17 cellular contexts compared by ENCODE assay signal in the genomic region with DNA sequence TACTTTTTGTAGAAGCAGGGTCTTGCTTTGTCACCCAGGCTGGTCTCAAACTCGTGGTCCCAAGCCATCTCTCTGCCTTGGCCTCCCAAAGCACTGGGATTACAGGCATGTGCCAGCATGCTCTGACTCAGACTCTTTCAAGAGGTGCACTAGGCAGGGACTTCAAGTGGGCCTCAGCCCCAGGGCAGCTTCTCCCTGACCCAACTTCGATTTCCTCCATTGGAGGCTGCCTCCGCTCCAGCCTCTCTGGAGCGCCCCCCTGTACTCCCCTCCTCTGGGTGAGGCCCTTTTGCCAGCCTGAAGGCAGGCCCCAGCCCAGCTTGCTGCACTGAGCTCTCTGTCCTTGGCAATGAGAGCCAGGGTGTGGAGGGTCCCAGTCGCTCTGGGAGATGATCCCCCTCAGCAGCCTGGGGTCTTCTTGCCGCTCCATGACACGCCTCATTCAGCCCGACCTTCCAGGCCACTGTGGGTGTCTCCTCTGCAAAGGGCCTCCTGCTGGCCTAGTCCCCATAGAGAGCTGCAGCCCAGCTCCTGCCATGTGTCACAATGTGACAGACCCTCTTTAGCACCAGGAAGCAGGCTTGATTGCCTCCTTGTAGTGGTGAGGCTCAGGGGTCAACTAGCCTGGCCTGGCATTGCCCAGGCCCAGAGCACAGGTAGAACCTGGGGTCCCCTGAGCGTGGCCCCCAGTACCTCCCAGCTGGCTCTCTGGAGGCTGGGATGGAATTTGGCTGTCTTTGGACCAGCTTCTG. TPM values are rescaled to one million over a fixed set of nuclear protein-coding genes. Genes with fewer than 3 reads are reported as not detected.
DNase-seq lines count a peak whose midpoint lies in the region; ATAC-seq, FAIRE-seq and TF ChIP-seq lines count a peak whose summit lies in the region.
"Had no signal": no experiment of that assay in that cellular context is flagged by ENCODE, and none has a peak within 500 bp of the region (broad histone marks: within the 10 kb centered on the region; RNA-seq: fewer than 3 reads in every experiment).

No MANE protein-coding gene starts in this region.

- no peak overlapping the region for H2AFZ ChIP-seq in HepG2 (ENCODE audit: low read length)
- H2AFZ ChIP-seq: PC-9 had no signal

- CTCF ChIA-PET in HepG2 (lab: Yijun Ruan, JAX; ENCODE audit: low intra/inter-chr PET ratio, low total read pairs), result no interaction called here

- no TSS peak for BruUV-seq in HepG2 (replicated peaks; lab: Mats Ljungman, UMichigan)

- DNase-seq in HepG2 (ENCODE audit: low spot score), result no peak
- no peak for DNase-seq in right lobe of liver
- peak; percentile 51 for DNase-seq in adipocyte (ENCODE audit: low read depth)
- no peak for DNase-seq in Peyer's patch
- no peak for DNase-seq in GM19238 (ENCODE audit: insufficient read length, low spot score)
- DNase-seq: activated CD8-positive, alpha-beta T cell treated with anti-CD3 and anti-CD28 coated beads, Interleukin-2, amount 10 ng/mL, durations not matched to agents 7 days and 5 days; activated gamma-delta T cell treated with Interleukin-2 at 50 U/mL for 16 hours; erythroblast; naive B cell; NCI-H2029 treated with DMSO at 0.1 percent for 48 hours; PC-9; spleen; T-helper 9 cell had no signal

- H3K4me3 Mint-ChIP-seq in nephron, result no peak overlapping the region
- H3K4me3 Mint-ChIP-seq: activated CD8-positive, alpha-beta T cell treated with anti-CD3 and anti-CD28 coated beads, Interleukin-2, amount 10 ng/mL, durations not matched to agents 7 days and 5 days; naive B cell had no signal

- H3K36me3 ChIP-seq in HepG2 (replicated peaks in 1 of 2; ENCODE audit: control insufficient read depth in 1 of 2, insufficient read depth in 2 of 2, low read length in 2 of 2) (peaks cover under 1 to 9% of the 10 kb centered on the region in 2 experiments; a peak in 3 of 5 replicates), right lobe of liver (no peaks in the 10 kb centered on the region), adipocyte (ENCODE audit: control insufficient read depth, insufficient read depth, low read length, severe bottlenecking) (no peaks in the 10 kb centered on the region), Peyer's patch (no peaks in the 10 kb centered on the region)

- no peak for TF ChIP-seq EP300 in HepG2 (IDR thresholded peaks at IDR 0.05; ENCODE audit: low read depth in 2 of 2, low read length in 2 of 2)
- TF ChIP-seq EP300 in HepG2 (CRISPR knock-in tag; IDR thresholded peaks at IDR 0.05; ENCODE audit: borderline replicate concordance), result no peak

- peaks cover 46% of the 10 kb centered on the region for H3K4me1 Mint-ChIP-seq in nephron

- H3K27ac ChIP-seq in HepG2 (ENCODE audit: extremely low read length, insufficient read depth, low read length) (no peak overlapping the region), right lobe of liver (no peak overlapping the region), Peyer's patch (no peak overlapping the region)
- H3K27ac ChIP-seq: PC-9, spleen had no signal

- no peaks in the 10 kb centered on the region for H3K9me3 Mint-ChIP-seq in nephron
- H3K9me3 Mint-ChIP-seq: naive B cell had no signal

- POLR2A ChIA-PET in HepG2 (lab: Yijun Ruan, JAX), result interaction anchor here (0.9 to 1.6 kb wide), 2 partner anchors 8 to 15 kb away, joined by 4 to 5 read pairs; no protein-coding TSS in a partner anchor

- no peaks in the 10 kb centered on the region for H3K27me3 ChIP-seq in HepG2 (ENCODE audit: control insufficient read depth in 1 of 2, insufficient read depth in 2 of 2, low read length in 2 of 2)
- H3K27me3 ChIP-seq in right lobe of liver, result no peaks in the 10 kb centered on the region
- no peaks in the 10 kb centered on the region for H3K27me3 ChIP-seq in adipocyte (replicated peaks; ENCODE audit: control insufficient read depth, insufficient read depth, low read length)
- no peaks in the 10 kb centered on the region for H3K27me3 ChIP-seq in Peyer's patch
- H3K27me3 ChIP-seq: spleen had no signal

- H3K9me3 ChIP-seq in HepG2 (ENCODE audit: low read length), result no peaks in the 10 kb centered on the region
- H3K9me3 ChIP-seq in right lobe of liver, result no peaks in the 10 kb centered on the region
- no peaks in the 10 kb centered on the region for H3K9me3 ChIP-seq in adipocyte (ENCODE audit: control insufficient read depth, low read length)
- no peaks in the 10 kb centered on the region for H3K9me3 ChIP-seq in Peyer's patch
- H3K9me3 ChIP-seq: spleen had no signal

- WGBS in HepG2 (ENCODE audit: low lambda C conversion rate), result 96% methylated on average over 8 of the region's 9 CpGs
- WGBS in right lobe of liver (ENCODE audit: insufficient coverage, low coverage, low lambda C conversion rate, missing lambda C conversion rate), result 92% methylated on average over 4 of the region's 9 CpGs

- TF ChIP-seq CTCF in HepG2 (CRISPR knock-in tag; IDR thresholded peaks at IDR 0.05) (no peak), right lobe of liver (IDR thresholded peaks at IDR 0.05) (no peak), nephron (IDR thresholded peaks at IDR 0.05; ENCODE audit: unreplicated experiment in 3 of 3) (no peak), Peyer's patch (IDR thresholded peaks at IDR 0.05) (no peak)

- in situ Hi-C loops in HepG2 (cut with HindIII; ENCODE audit: extremely low pct_ligation_motif_present, low pct_unique_long_range_greater_than_20kb), result no loop called here

- H3K4me2 ChIP-seq in HepG2 (ENCODE audit: low read depth, low read length), result no peak overlapping the region
- H3K4me2 ChIP-seq: PC-9 had no signal

- intact Hi-C loops in HepG2 (cut with micrococcal nuclease; ENCODE audit: unreplicated experiment) (no loop called here), right lobe of liver (cut with DNase I) (no loop called here)

- no peak for FAIRE-seq in HepG2 (lab: Jason Lieb, UNC)
- FAIRE-seq: K562 had no signal

- peaks cover 32% of the 10 kb centered on the region for H3K79me2 ChIP-seq in HepG2 (ENCODE audit: insufficient read depth, low read length)

- H3K27ac Mint-ChIP-seq in nephron, result peak overlapping the region; percentile 70 to 90 (median 80)
- H3K27ac Mint-ChIP-seq: activated CD8-positive, alpha-beta T cell treated with anti-CD3 and anti-CD28 coated beads, Interleukin-2, amount 10 ng/mL, durations not matched to agents 7 days and 5 days had no signal

- H3K9ac ChIP-seq in HepG2 (ENCODE audit: insufficient read depth, low read depth, low read length) (no peak overlapping the region), adipocyte (ENCODE audit: low read length) (no peak overlapping the region)

- no peak for TF ChIP-seq POLR2A in HepG2 (IDR thresholded peaks at IDR 0.05; ENCODE audit: insufficient read depth in 1 of 2, low read depth in 2 of 2, low read length in 2 of 2)
- TF ChIP-seq POLR2A in right lobe of liver (IDR thresholded peaks at IDR 0.05), result no peak
- TF ChIP-seq POLR2A in Peyer's patch (IDR thresholded peaks at IDR 0.05), result no peak

- ATAC-seq in HepG2 (no peak; the same call in 1 of the 3 replicates), right lobe of liver (no peak), GM19455 (IDR thresholded peaks at IDR 0.05; ENCODE audit: unreplicated experiment) (no peak), GM21723 (IDR thresholded peaks at IDR 0.05; ENCODE audit: unreplicated experiment) (no peak)
- ATAC-seq: activated CD8-positive, alpha-beta T cell treated with anti-CD3 and anti-CD28 coated beads, Interleukin-2, amount 10 ng/mL, durations not matched to agents 7 days and 5 days; K562 had no signal

- peaks cover 5% of the 10 kb centered on the region for H4K20me1 ChIP-seq in HepG2 (ENCODE audit: insufficient read depth, low read length)

- no peaks in the 10 kb centered on the region for H3K36me3 Mint-ChIP-seq in nephron (ENCODE audit: low read depth)
- H3K36me3 Mint-ChIP-seq: naive B cell had no signal

- H3K4me1 ChIP-seq in HepG2 (ENCODE audit: insufficient read depth, low read length) (no peaks in the 10 kb centered on the region), right lobe of liver (no peaks in the 10 kb centered on the region), adipocyte (ENCODE audit: control insufficient read depth, insufficient read depth, low read length) (peaks cover 9% of the 10 kb centered on the region), Peyer's patch (peaks cover 0 to 30% (median 6%) of the 10 kb centered on the region in 4 donors)

- no peaks in the 10 kb centered on the region for H3K27me3 Mint-ChIP-seq in nephron (ENCODE audit: low read depth)
- H3K27me3 Mint-ChIP-seq: naive B cell had no signal

- H3K4me3 ChIP-seq in HepG2 (replicated peaks in 1 of 3; ENCODE audit: insufficient read depth in 1 of 3, low read depth in 2 of 3, low read length in 3 of 3) (no peak overlapping the region), right lobe of liver (no peak overlapping the region), adipocyte (ENCODE audit: low read length) (no peak overlapping the region), Peyer's patch (no peak overlapping the region)
- H3K4me3 ChIP-seq: K562, PC-9, spleen had no signal

- TF ChIP-seq RAD21 in HepG2 (CRISPR knock-in tag; IDR thresholded peaks at IDR 0.05), result no peak

RNA-seq across cellular contexts. Expression of a gene that starts 16.4 kb away (rescaled TPM):
- total RNA-seq in HepG2 (2016; rRNA removed; fragmentation: Illumina TruSeq; extraction: Trizol) (21.9 and 27.6 TPM in 2 replicates), right lobe of liver (10 to 100 TPM; 13.7 to 20.5 (median 17.5) TPM), Peyer's patch (10 to 100 TPM; 23.8 to 40.6 (median 29.7) TPM)
- total RNA-seq in HepG2 (2016; cell fraction: cytosol; rRNA removed; fragmentation: Illumina TruSeq; extraction: Trizol; ENCODE audit: low read depth), result 8.8 and 9.4 TPM in 2 replicates
- 18.6 and 27.9 TPM in 2 replicates for total RNA-seq in HepG2 (2016; cell fraction: insoluble cytoplasmic fraction; rRNA removed; fragmentation: Illumina TruSeq; extraction: Trizol)
- total RNA-seq in HepG2 (2016; cell fraction: membrane; rRNA removed; fragmentation: Illumina TruSeq; extraction: Trizol), result 21.1 and 24.7 TPM in 2 replicates
- total RNA-seq in HepG2 (2016; cell fraction: nucleus; rRNA removed; fragmentation: Illumina TruSeq; extraction: Trizol), result 16.8 and 18.1 TPM in 2 replicates
- 53.0 and 55.8 TPM in 2 replicates for polyA plus RNA-seq in HepG2 (2011; rRNA removed)
- polyA plus RNA-seq in HepG2 (2011; cell fraction: cytosol; rRNA removed), result 27.6 and 51.7 TPM in 2 replicates
- 83.1 and 120 TPM in 2 replicates for polyA plus RNA-seq in HepG2 (2011; cell fraction: nucleus; rRNA removed)
- polyA plus RNA-seq in HepG2 (2012), result 33.4 and 44.2 TPM in 2 replicates
- 12.8 and 12.9 TPM in 2 replicates for polyA plus RNA-seq in HepG2 (2016; cell fraction: cytosol; fragmentation: Illumina TruSeq; extraction: Trizol; ENCODE audit: low read depth)
- 41.9 and 59.7 TPM in 2 replicates for polyA plus RNA-seq in HepG2 (2016; cell fraction: insoluble cytoplasmic fraction; fragmentation: Illumina TruSeq; extraction: Trizol; ENCODE audit: low read depth)
- 29.0 and 31.4 TPM in 2 replicates for polyA plus RNA-seq in HepG2 (2016; cell fraction: membrane; fragmentation: Illumina TruSeq; extraction: Trizol; ENCODE audit: low read depth)
- polyA plus RNA-seq in HepG2 (2016; cell fraction: nucleus; fragmentation: Illumina TruSeq; extraction: Trizol; ENCODE audit: insufficient read depth, low read depth), result 54.5 and 65.3 TPM in 2 replicates
- polyA minus RNA-seq in HepG2 (2011; rRNA and poly(A)+ RNA removed; ENCODE audit: low replicate concordance), result 34.3 and 76.6 TPM in 2 replicates
- 18.8 and 19.0 TPM in 2 replicates for polyA minus RNA-seq in HepG2 (2011; cell fraction: cytosol; rRNA and poly(A)+ RNA removed)
- 16.2 and 20.0 TPM in 2 replicates for polyA minus RNA-seq in HepG2 (2011; cell fraction: nucleus; rRNA and poly(A)+ RNA removed)

RNA-seq across cellular contexts. Expression of a gene that starts 39.6 kb away (rescaled TPM):
- total RNA-seq in HepG2 (2016; rRNA removed; fragmentation: Illumina TruSeq; extraction: Trizol) (not detected in 2 replicates), right lobe of liver (1 to 10 TPM in 5 of 6 experiments, under 1 TPM in 1; 0.58 to 2.7 (median 1.4) TPM), Peyer's patch (10 to 100 TPM in 1 of 4 donors, not detected in 3; 20.6 TPM)
- total RNA-seq in HepG2 (2016; cell fraction: cytosol; rRNA removed; fragmentation: Illumina TruSeq; extraction: Trizol; ENCODE audit: low read depth), result not detected in 2 replicates
- not detected in 2 replicates for total RNA-seq in HepG2 (2016; cell fraction: insoluble cytoplasmic fraction; rRNA removed; fragmentation: Illumina TruSeq; extraction: Trizol)
- total RNA-seq in HepG2 (2016; cell fraction: membrane; rRNA removed; fragmentation: Illumina TruSeq; extraction: Trizol), result 0.37 TPM in 1 of 2 replicates, not detected in the other
- not detected in 2 replicates for total RNA-seq in HepG2 (2016; cell fraction: nucleus; rRNA removed; fragmentation: Illumina TruSeq; extraction: Trizol)
- polyA plus RNA-seq in HepG2 (2011; rRNA removed), result 0.10 and 0.11 TPM in 2 replicates
- 0.09 TPM in 1 of 2 replicates, not detected in the other for polyA plus RNA-seq in HepG2 (2011; cell fraction: cytosol; rRNA removed)
- polyA plus RNA-seq in HepG2 (2011; cell fraction: nucleus; rRNA removed), result not detected in 2 replicates
- polyA plus RNA-seq in HepG2 (2012), result 0.12 TPM in 1 of 2 replicates, not detected in the other
- not detected in 2 replicates for polyA plus RNA-seq in HepG2 (2016; cell fraction: cytosol; fragmentation: Illumina TruSeq; extraction: Trizol; ENCODE audit: low read depth)
- polyA plus RNA-seq in HepG2 (2016; cell fraction: insoluble cytoplasmic fraction; fragmentation: Illumina TruSeq; extraction: Trizol; ENCODE audit: low read depth), result not detected in 2 replicates
- 0.14 TPM in 1 of 2 replicates, not detected in the other for polyA plus RNA-seq in HepG2 (2016; cell fraction: membrane; fragmentation: Illumina TruSeq; extraction: Trizol; ENCODE audit: low read depth)
- not detected in 2 replicates for polyA plus RNA-seq in HepG2 (2016; cell fraction: nucleus; fragmentation: Illumina TruSeq; extraction: Trizol; ENCODE audit: insufficient read depth, low read depth)
- polyA minus RNA-seq in HepG2 (2011; rRNA and poly(A)+ RNA removed; ENCODE audit: low replicate concordance), result 0.49 TPM in 1 of 2 replicates, not detected in the other
- not detected in 2 replicates for polyA minus RNA-seq in HepG2 (2011; cell fraction: cytosol; rRNA and poly(A)+ RNA removed)
- not detected in 2 replicates for polyA minus RNA-seq in HepG2 (2011; cell fraction: nucleus; rRNA and poly(A)+ RNA removed)

RNA-seq across cellular contexts. Expression of a gene that starts 40.6 kb away (rescaled TPM):
- total RNA-seq in HepG2 (2016; rRNA removed; fragmentation: Illumina TruSeq; extraction: Trizol) (22.7 and 37.3 TPM in 2 replicates), right lobe of liver (10 to 100 TPM; 23.5 to 46.1 (median 31.4) TPM), Peyer's patch (10 to 100 TPM; 30.5 to 60.1 (median 49.3) TPM)
- total RNA-seq in HepG2 (2016; cell fraction: cytosol; rRNA removed; fragmentation: Illumina TruSeq; extraction: Trizol; ENCODE audit: low read depth), result 17.0 and 24.9 TPM in 2 replicates
- 18.1 and 40.3 TPM in 2 replicates for total RNA-seq in HepG2 (2016; cell fraction: insoluble cytoplasmic fraction; rRNA removed; fragmentation: Illumina TruSeq; extraction: Trizol)
- total RNA-seq in HepG2 (2016; cell fraction: membrane; rRNA removed; fragmentation: Illumina TruSeq; extraction: Trizol), result 33.8 and 40.6 TPM in 2 replicates
- 29.4 and 31.8 TPM in 2 replicates for total RNA-seq in HepG2 (2016; cell fraction: nucleus; rRNA removed; fragmentation: Illumina TruSeq; extraction: Trizol)
- 53.2 and 59.7 TPM in 2 replicates for polyA plus RNA-seq in HepG2 (2011; rRNA removed)
- polyA plus RNA-seq in HepG2 (2011; cell fraction: cytosol; rRNA removed), result 46.3 and 77.8 TPM in 2 replicates
- polyA plus RNA-seq in HepG2 (2011; cell fraction: nucleus; rRNA removed), result 119 and 138 TPM in 2 replicates
- polyA plus RNA-seq in HepG2 (2012), result 23.3 and 34.0 TPM in 2 replicates
- polyA plus RNA-seq in HepG2 (2016; cell fraction: cytosol; fragmentation: Illumina TruSeq; extraction: Trizol; ENCODE audit: low read depth), result 20.2 and 27.8 TPM in 2 replicates
- polyA plus RNA-seq in HepG2 (2016; cell fraction: insoluble cytoplasmic fraction; fragmentation: Illumina TruSeq; extraction: Trizol; ENCODE audit: low read depth), result 19.3 and 20.0 TPM in 2 replicates
- polyA plus RNA-seq in HepG2 (2016; cell fraction: membrane; fragmentation: Illumina TruSeq; extraction: Trizol; ENCODE audit: low read depth), result 25.6 and 30.0 TPM in 2 replicates
- polyA plus RNA-seq in HepG2 (2016; cell fraction: nucleus; fragmentation: Illumina TruSeq; extraction: Trizol; ENCODE audit: insufficient read depth, low read depth), result 55.7 and 57.0 TPM in 2 replicates
- 50.6 and 120 TPM in 2 replicates for polyA minus RNA-seq in HepG2 (2011; rRNA and poly(A)+ RNA removed; ENCODE audit: low replicate concordance)
- polyA minus RNA-seq in HepG2 (2011; cell fraction: cytosol; rRNA and poly(A)+ RNA removed), result 34.1 and 39.4 TPM in 2 replicates
- polyA minus RNA-seq in HepG2 (2011; cell fraction: nucleus; rRNA and poly(A)+ RNA removed), result 26.1 and 28.1 TPM in 2 replicates

RNA-seq across cellular contexts. Expression of a gene that starts 40.8 kb away (rescaled TPM):
- total RNA-seq in HepG2 (2016; rRNA removed; fragmentation: Illumina TruSeq; extraction: Trizol), result 25.6 and 33.8 TPM in 2 replicates
- 5.7 and 6.8 TPM in 2 replicates for total RNA-seq in HepG2 (2016; cell fraction: cytosol; rRNA removed; fragmentation: Illumina TruSeq; extraction: Trizol; ENCODE audit: low read depth)
- 21.9 and 35.0 TPM in 2 replicates for total RNA-seq in HepG2 (2016; cell fraction: insoluble cytoplasmic fraction; rRNA removed; fragmentation: Illumina TruSeq; extraction: Trizol)
- total RNA-seq in HepG2 (2016; cell fraction: membrane; rRNA removed; fragmentation: Illumina TruSeq; extraction: Trizol), result 17.3 and 19.4 TPM in 2 replicates
- total RNA-seq in HepG2 (2016; cell fraction: nucleus; rRNA removed; fragmentation: Illumina TruSeq; extraction: Trizol), result 14.3 and 19.7 TPM in 2 replicates
- polyA plus RNA-seq in HepG2 (2011; rRNA removed), result 7.0 and 7.1 TPM in 2 replicates
- polyA plus RNA-seq in HepG2 (2011; cell fraction: cytosol; rRNA removed), result 6.4 and 7.7 TPM in 2 replicates
- 6.8 and 6.9 TPM in 2 replicates for polyA plus RNA-seq in HepG2 (2011; cell fraction: nucleus; rRNA removed)
- 11.2 and 12.5 TPM in 2 replicates for polyA plus RNA-seq in HepG2 (2012)
- polyA plus RNA-seq in HepG2 (2016; cell fraction: cytosol; fragmentation: Illumina TruSeq; extraction: Trizol; ENCODE audit: low read depth), result 4.1 and 4.4 TPM in 2 replicates
- polyA plus RNA-seq in HepG2 (2016; cell fraction: insoluble cytoplasmic fraction; fragmentation: Illumina TruSeq; extraction: Trizol; ENCODE audit: low read depth), result 17.0 and 19.4 TPM in 2 replicates
- polyA plus RNA-seq in HepG2 (2016; cell fraction: membrane; fragmentation: Illumina TruSeq; extraction: Trizol; ENCODE audit: low read depth), result 9.5 and 10.3 TPM in 2 replicates
- 18.8 and 25.6 TPM in 2 replicates for polyA plus RNA-seq in HepG2 (2016; cell fraction: nucleus; fragmentation: Illumina TruSeq; extraction: Trizol; ENCODE audit: insufficient read depth, low read depth)
- 7.1 and 11.2 TPM in 2 replicates for polyA minus RNA-seq in HepG2 (2011; rRNA and poly(A)+ RNA removed; ENCODE audit: low replicate concordance)
- 7.9 and 8.4 TPM in 2 replicates for polyA minus RNA-seq in HepG2 (2011; cell fraction: cytosol; rRNA and poly(A)+ RNA removed)
- 5.7 and 5.8 TPM in 2 replicates for polyA minus RNA-seq in HepG2 (2011; cell fraction: nucleus; rRNA and poly(A)+ RNA removed)
- 10 to 100 TPM; 10.2 to 15.7 (median 11.6) TPM for total RNA-seq in right lobe of liver
- 10 to 100 TPM; 28.0 to 39.5 (median 34.1) TPM for total RNA-seq in Peyer's patch

RNA-seq across cellular contexts. Expression of a gene that starts 51.8 kb away (rescaled TPM):
- total RNA-seq in HepG2 (2016; rRNA removed; fragmentation: Illumina TruSeq; extraction: Trizol) (26.4 and 51.8 TPM in 2 replicates), right lobe of liver (10 to 100 TPM; 19.1 to 24.1 (median 21.7) TPM), Peyer's patch (10 to 100 TPM; 11.6 to 18.4 (median 16.0) TPM)
- 16.7 and 20.2 TPM in 2 replicates for total RNA-seq in HepG2 (2016; cell fraction: cytosol; rRNA removed; fragmentation: Illumina TruSeq; extraction: Trizol; ENCODE audit: low read depth)
- total RNA-seq in HepG2 (2016; cell fraction: insoluble cytoplasmic fraction; rRNA removed; fragmentation: Illumina TruSeq; extraction: Trizol), result 27.5 and 55.8 TPM in 2 replicates
- 28.1 and 29.2 TPM in 2 replicates for total RNA-seq in HepG2 (2016; cell fraction: membrane; rRNA removed; fragmentation: Illumina TruSeq; extraction: Trizol)
- total RNA-seq in HepG2 (2016; cell fraction: nucleus; rRNA removed; fragmentation: Illumina TruSeq; extraction: Trizol), result 33.0 and 36.4 TPM in 2 replicates
- 48.3 and 59.9 TPM in 2 replicates for polyA plus RNA-seq in HepG2 (2011; rRNA removed)
- polyA plus RNA-seq in HepG2 (2011; cell fraction: cytosol; rRNA removed), result 79.8 and 90.0 TPM in 2 replicates
- 24.7 and 26.9 TPM in 2 replicates for polyA plus RNA-seq in HepG2 (2011; cell fraction: nucleus; rRNA removed)
- 25.8 and 36.4 TPM in 2 replicates for polyA plus RNA-seq in HepG2 (2012)
- polyA plus RNA-seq in HepG2 (2016; cell fraction: cytosol; fragmentation: Illumina TruSeq; extraction: Trizol; ENCODE audit: low read depth), result 15.9 and 17.5 TPM in 2 replicates
- 22.0 and 23.3 TPM in 2 replicates for polyA plus RNA-seq in HepG2 (2016; cell fraction: insoluble cytoplasmic fraction; fragmentation: Illumina TruSeq; extraction: Trizol; ENCODE audit: low read depth)
- polyA plus RNA-seq in HepG2 (2016; cell fraction: membrane; fragmentation: Illumina TruSeq; extraction: Trizol; ENCODE audit: low read depth), result 17.1 and 19.3 TPM in 2 replicates
- polyA plus RNA-seq in HepG2 (2016; cell fraction: nucleus; fragmentation: Illumina TruSeq; extraction: Trizol; ENCODE audit: insufficient read depth, low read depth), result 53.0 and 55.2 TPM in 2 replicates
- 28.9 and 40.3 TPM in 2 replicates for polyA minus RNA-seq in HepG2 (2011; rRNA and poly(A)+ RNA removed; ENCODE audit: low replicate concordance)
- 17.3 and 19.4 TPM in 2 replicates for polyA minus RNA-seq in HepG2 (2011; cell fraction: cytosol; rRNA and poly(A)+ RNA removed)
- 7.7 and 10.1 TPM in 2 replicates for polyA minus RNA-seq in HepG2 (2011; cell fraction: nucleus; rRNA and poly(A)+ RNA removed)
